In the genomic region with DNA sequence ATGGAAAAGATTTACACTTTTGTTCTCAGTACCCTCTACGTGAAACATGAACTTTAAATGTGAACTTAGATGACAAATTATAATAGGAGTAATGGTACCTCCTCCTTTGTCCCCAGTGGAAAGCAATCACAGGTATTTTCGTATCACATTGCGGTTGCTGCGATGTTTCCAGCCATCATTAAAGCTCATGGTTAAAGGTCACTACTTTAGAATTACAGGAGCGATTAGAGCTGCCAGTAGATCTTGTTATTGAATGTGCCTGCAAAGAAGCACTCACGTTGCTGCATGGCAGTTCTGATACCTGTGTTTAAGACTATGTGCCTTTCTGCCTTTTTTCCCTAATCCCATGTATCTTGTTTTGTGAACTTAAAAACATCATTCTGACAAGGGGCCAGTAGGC, we compare ENCODE assay signal across 16 cellular contexts.
"Had no signal": no experiment of that assay in that cellular context is flagged by ENCODE, and none has a peak within 500 bp of the region (broad histone marks: within the 10 kb centered on the region; RNA-seq: fewer than 3 reads in every experiment).

No MANE protein-coding gene starts in this region.

- H3K9me3 ChIP-seq: ascending aorta, heart right ventricle, ovary had no signal

- FAIRE-seq: bronchial epithelial cell, frontal cortex had no signal

- H3K27me3 Mint-ChIP-seq: activated CD4-positive, alpha-beta T cell treated with anti-CD3 and anti-CD28 coated beads for 36 hours; activated CD8-positive, alpha-beta T cell treated with anti-CD3 and anti-CD28 coated beads for 36 hours; stimulated activated naive CD8-positive, alpha-beta T cell treated with anti-CD3 and anti-CD28 coated beads, Interleukin-15, Interleukin-2, amounts not matched to agents 100 ng/mL and 50 ng/mL, for 24 hours had no signal

- DNase-seq: activated CD4-positive, alpha-beta T cell treated with anti-CD3 and anti-CD28 coated beads for 36 hours; activated CD8-positive, alpha-beta memory T cell treated with anti-CD3 and anti-CD28 coated beads, Interleukin-2, amount 50 U/mL, for 4 hours; activated CD8-positive, alpha-beta T cell treated with anti-CD3 and anti-CD28 coated beads for 36 hours; activated T-cell treated with anti-CD3 and anti-CD28 coated beads, Interleukin-2, amount 50 U/mL, for 72 hours; effector CD4-positive, alpha-beta T cell; heart right ventricle; islet precursor cell; mesendoderm; ovary; stimulated activated CD4-positive, alpha-beta T cell treated with anti-CD3 and anti-CD28 coated beads, Interleukin-15, amount 100 ng/mL, for 24 hours; stimulated activated CD4-positive, alpha-beta T cell treated with anti-CD3 and anti-CD28 coated beads, Interleukin-4, amount 100 ng/mL, for 24 hours; T-helper 9 cell had no signal

- H3K36me3 ChIP-seq: ascending aorta, heart right ventricle, ovary had no signal

- H3K4me1 ChIP-seq: ascending aorta, heart right ventricle had no signal

- H3K27ac ChIP-seq: ascending aorta, heart right ventricle, ovary had no signal

- H3K9me3 Mint-ChIP-seq: activated CD8-positive, alpha-beta T cell treated with anti-CD3 and anti-CD28 coated beads for 36 hours; activated T-cell treated with anti-CD3 and anti-CD28 coated beads, Interleukin-2, amount 50 U/mL, for 72 hours; stimulated activated naive CD8-positive, alpha-beta T cell treated with anti-CD3 and anti-CD28 coated beads, Interleukin-15, Interleukin-2, amounts not matched to agents 100 ng/mL and 50 ng/mL, for 24 hours had no signal

- ATAC-seq: activated CD4-positive, alpha-beta T cell treated with anti-CD3 and anti-CD28 coated beads for 36 hours; activated CD8-positive, alpha-beta T cell treated with anti-CD3 and anti-CD28 coated beads for 36 hours; activated T-cell treated with anti-CD3 and anti-CD28 coated beads, Interleukin-2, amount 50 U/mL, for 72 hours; heart right ventricle had no signal

- H3K27ac Mint-ChIP-seq: activated CD4-positive, alpha-beta T cell treated with anti-CD3 and anti-CD28 coated beads for 36 hours; activated CD8-positive, alpha-beta T cell treated with anti-CD3 and anti-CD28 coated beads for 36 hours; activated T-cell treated with anti-CD3 and anti-CD28 coated beads, Interleukin-2, amount 50 U/mL, for 72 hours; stimulated activated naive CD8-positive, alpha-beta T cell treated with anti-CD3 and anti-CD28 coated beads, Interleukin-15, Interleukin-2, amounts not matched to agents 100 ng/mL and 50 ng/mL, for 24 hours had no signal

- H3K4me3 Mint-ChIP-seq: activated CD4-positive, alpha-beta T cell treated with anti-CD3 and anti-CD28 coated beads for 36 hours; activated CD8-positive, alpha-beta T cell treated with anti-CD3 and anti-CD28 coated beads for 36 hours; activated T-cell treated with anti-CD3 and anti-CD28 coated beads, Interleukin-2, amount 50 U/mL, for 72 hours; stimulated activated naive CD8-positive, alpha-beta T cell treated with anti-CD3 and anti-CD28 coated beads, Interleukin-15, Interleukin-2, amounts not matched to agents 100 ng/mL and 50 ng/mL, for 24 hours had no signal

- H3K4me3 ChIP-seq: ascending aorta, heart right ventricle, ovary had no signal

- H3K27me3 ChIP-seq: ascending aorta, heart right ventricle, ovary had no signal
